Comparison of ENCODE assay signal across 24 cellular contexts in genomic region chr1:10490271-10490970, GRCh38. TPM values are rescaled to one million over a fixed set of nuclear protein-coding genes. Genes with fewer than 3 reads are reported as not detected.
A peak's percentile ranks its signal among the peaks of the same experiment; 100 is the strongest.
DNase-seq lines count a peak whose midpoint lies in the region; ATAC-seq lines count a peak whose summit lies in the region.
"Had no signal": no experiment of that assay in that cellular context is flagged by ENCODE, and none has a peak within 500 bp of the region (broad histone marks: within the 10 kb centered on the region; RNA-seq: fewer than 3 reads in every experiment).

No MANE protein-coding gene starts in this region.

- no peaks in the 10 kb centered on the region for H3K27me3 ChIP-seq in HUES64 (ENCODE audit: insufficient read depth, low read length)
- H3K27me3 ChIP-seq: dorsolateral prefrontal cortex, neutrophil, sigmoid colon, suprapubic skin had no signal

- peak overlapping the region; percentile 25; the same call in 1 of the 2 replicates for H3K27ac ChIP-seq in HUES64 (ENCODE audit: low read depth, low read length)
- 0 out of 2 replicates have a peak overlapping the region, but pooled peaks have one; percentile 7 for H3K27ac ChIP-seq in SK-N-MC
- H3K27ac ChIP-seq: C4-2B, neutrophil, prostate gland, sigmoid colon, suprapubic skin had no signal

- CTCF ChIA-PET in activated CD4-positive, alpha-beta memory T cell treated with anti-CD3 and anti-CD28 coated beads for 36 hours (lab: Charles Lee): interaction anchor here (6.4 to 10.5 kb wide), 2 partner anchors 20 to 60 kb away, joined by 106 to 159 read pairs; partner anchors contain the start of gene CENPS

- H3K9ac ChIP-seq in HUES64 (ENCODE audit: low read depth, low read length) (0 out of 2 replicates have a peak overlapping the region, but pooled peaks have one; percentile 16), SK-N-MC (ENCODE audit: insufficient read length) (peak overlapping the region; percentile 10)

- H3K4me3 ChIP-seq in HUES64 (ENCODE audit: low read length): no peak overlapping the region
- H3K4me3 ChIP-seq in SK-N-MC: no peak overlapping the region
- H3K4me3 ChIP-seq: dorsolateral prefrontal cortex, prostate gland, sigmoid colon, suprapubic skin had no signal

- intact Hi-C loops in activated CD4-positive, alpha-beta memory T cell treated with anti-CD3 and anti-CD28 coated beads for 36 hours (cut with micrococcal nuclease): no loop called here

- peaks cover 3% of the 10 kb centered on the region; the same call in 1 of the 2 replicates for H3K36me3 ChIP-seq in HUES64 (ENCODE audit: insufficient read depth, low read length)
- H3K36me3 ChIP-seq in SK-N-MC (ENCODE audit: insufficient read depth, low read length): no peaks in the 10 kb centered on the region
- H3K36me3 ChIP-seq: neutrophil, prostate gland, sigmoid colon, suprapubic skin had no signal

- ATAC-seq in stimulated activated effector memory CD8-positive, alpha-beta T cell treated with anti-CD3 and anti-CD28 coated beads, Interleukin-12 subunit alpha, Interleukin-12 subunit beta, amount 100 ng/mL, for 72 hours: no peak

- H3K27ac Mint-ChIP-seq in stimulated activated effector memory CD8-positive, alpha-beta T cell treated with anti-CD3 and anti-CD28 coated beads, Interleukin-12 subunit alpha, Interleukin-12 subunit beta, amount 100 ng/mL, for 72 hours: peak overlapping the region; percentile 23
- no peak overlapping the region for H3K27ac Mint-ChIP-seq in activated CD4-positive, alpha-beta memory T cell treated with anti-CD3 and anti-CD28 coated beads for 36 hours

- POLR2A ChIA-PET in activated CD4-positive, alpha-beta memory T cell treated with anti-CD3 and anti-CD28 coated beads for 36 hours (lab: Charles Lee): interaction anchor here (0.6 kb wide), 1 partner anchor 59 kb away, joined by 3 read pairs; no protein-coding TSS in a partner anchor

- DNase-seq in SK-N-MC (ENCODE audit: low read depth, low spot score) (no peak), glomerular visceral epithelial cell (ENCODE audit: extremely low spot score) (peak; percentile 52), Ammon's horn (ENCODE audit: low spot score) (no peak)
- no peak for DNase-seq in stimulated activated effector memory CD8-positive, alpha-beta T cell treated with anti-CD3 and anti-CD28 coated beads, Interleukin-12 subunit alpha, Interleukin-12 subunit beta, amount 100 ng/mL, for 72 hours (ENCODE audit: low spot score in 2 of 2)
- no peak for DNase-seq in NK-92 treated with Interleukin-12 subunit alpha and Interleukin-12 subunit beta, amount 100 ng/mL, for 24 hours (lab: John Stamatoyannopoulos, UW)
- DNase-seq in activated CD4-positive, alpha-beta memory T cell treated with anti-CD3 and anti-CD28 coated beads for 36 hours: no peak
- DNase-seq: activated CD4-positive, alpha-beta T cell treated with anti-CD3 and anti-CD28 coated beads for 4 hours; activated effector memory CD4-positive, alpha-beta T cell treated with anti-CD3 and anti-CD28 coated beads, Interleukin-2, amount 50 U/mL, for 16 hours; activated T-cell treated with anti-CD3 and anti-CD28 coated beads, Interleukin-2, amount 50 U/mL, for 1 hour; Calu3; cerebellar nuclear complex; dorsolateral prefrontal cortex; MV-4-11; NCI-H146; NCI-H526 treated with DMSO at 0.1 percent for 48 hours; sigmoid colon; stimulated activated CD4-positive, alpha-beta T cell treated with anti-CD3 and anti-CD28 coated beads, Interleukin-4, amount 100 ng/mL, for 24 hours had no signal

- H3K9me3 ChIP-seq in HUES64 (ENCODE audit: insufficient read depth, low read depth, low read length) (no peaks in the 10 kb centered on the region), SK-N-MC (ENCODE audit: low read depth, low read length) (no peaks in the 10 kb centered on the region)
- H3K9me3 ChIP-seq: neutrophil, prostate gland, sigmoid colon, suprapubic skin had no signal

- WGBS in HUES64: 80% methylated on average over 11 of the region's 12 CpGs

- peaks cover 41% of the 10 kb centered on the region for H3K4me1 Mint-ChIP-seq in stimulated activated effector memory CD8-positive, alpha-beta T cell treated with anti-CD3 and anti-CD28 coated beads, Interleukin-12 subunit alpha, Interleukin-12 subunit beta, amount 100 ng/mL, for 72 hours
- peaks cover 24% of the 10 kb centered on the region for H3K4me1 Mint-ChIP-seq in activated CD4-positive, alpha-beta memory T cell treated with anti-CD3 and anti-CD28 coated beads for 36 hours (ENCODE audit: low read depth)

- H3K4me1 ChIP-seq in HUES64 (ENCODE audit: insufficient read depth, low read length): peaks cover 14% of the 10 kb centered on the region; the same call in 1 of the 2 replicates

- H3K9me3 Mint-ChIP-seq in stimulated activated effector memory CD8-positive, alpha-beta T cell treated with anti-CD3 and anti-CD28 coated beads, Interleukin-12 subunit alpha, Interleukin-12 subunit beta, amount 100 ng/mL, for 72 hours: no peaks in the 10 kb centered on the region
- no peaks in the 10 kb centered on the region for H3K9me3 Mint-ChIP-seq in activated CD4-positive, alpha-beta memory T cell treated with anti-CD3 and anti-CD28 coated beads for 36 hours
- H3K9me3 Mint-ChIP-seq: stimulated activated memory B cell treated with anti-CD40 and anti-IgM and Interleukin-4, amounts not matched to agents 10 μg/mL and 1 μg/mL and 100 μg/mL, for 72 hours had no signal

- H3K36me3 Mint-ChIP-seq in stimulated activated effector memory CD8-positive, alpha-beta T cell treated with anti-CD3 and anti-CD28 coated beads, Interleukin-12 subunit alpha, Interleukin-12 subunit beta, amount 100 ng/mL, for 72 hours: peaks cover 25% of the 10 kb centered on the region
- H3K36me3 Mint-ChIP-seq in activated CD4-positive, alpha-beta memory T cell treated with anti-CD3 and anti-CD28 coated beads for 36 hours: peaks cover 13% of the 10 kb centered on the region

- no peak overlapping the region for H3K4me3 Mint-ChIP-seq in stimulated activated effector memory CD8-positive, alpha-beta T cell treated with anti-CD3 and anti-CD28 coated beads, Interleukin-12 subunit alpha, Interleukin-12 subunit beta, amount 100 ng/mL, for 72 hours
- no peak overlapping the region for H3K4me3 Mint-ChIP-seq in activated CD4-positive, alpha-beta memory T cell treated with anti-CD3 and anti-CD28 coated beads for 36 hours

- H3K27me3 Mint-ChIP-seq in activated CD4-positive, alpha-beta memory T cell treated with anti-CD3 and anti-CD28 coated beads for 36 hours: no peaks in the 10 kb centered on the region
- H3K27me3 Mint-ChIP-seq: stimulated activated memory B cell treated with anti-CD40 and anti-IgM and Interleukin-4, amounts not matched to agents 10 μg/mL and 1 μg/mL and 100 μg/mL, for 72 hours had no signal

RNA-seq across cellular contexts. Expression of gene PEX14, which starts 15.7 kb away (rescaled TPM):
- 15.1 TPM for polyA plus RNA-seq in HUES64 (2013, experiment 1 of 2)
- polyA plus RNA-seq in HUES64 (2013, experiment 2 of 2): 18.3 TPM
- 10 to 100 TPM; 17.3 to 17.6 TPM for total RNA-seq in activated CD4-positive, alpha-beta memory T cell treated with anti-CD3 and anti-CD28 coated beads for 36 hours

RNA-seq across cellular contexts. Expression of gene DFFA, which starts 18.1 kb away (rescaled TPM):
- 41.1 TPM for polyA plus RNA-seq in HUES64 (2013, experiment 1 of 2)
- polyA plus RNA-seq in HUES64 (2013, experiment 2 of 2): 41.0 TPM
- 10 to 100 TPM; 32.0 to 32.8 TPM for total RNA-seq in activated CD4-positive, alpha-beta memory T cell treated with anti-CD3 and anti-CD28 coated beads for 36 hours

RNA-seq across cellular contexts. Expression of gene CORT, which starts 40.6 kb away (rescaled TPM):
- polyA plus RNA-seq in HUES64 (2013, experiment 1 of 2): not detected
- 0.51 TPM for polyA plus RNA-seq in HUES64 (2013, experiment 2 of 2)
- total RNA-seq in activated CD4-positive, alpha-beta memory T cell treated with anti-CD3 and anti-CD28 coated beads for 36 hours: under 1 TPM in 1 of 2 experiments, not detected in 1; 0.36 TPM
- total RNA-seq: Calu3, LHCN-M2, suprapubic skin had no signal
